16 cellular contexts compared by ENCODE assay signal in the genomic region with DNA sequence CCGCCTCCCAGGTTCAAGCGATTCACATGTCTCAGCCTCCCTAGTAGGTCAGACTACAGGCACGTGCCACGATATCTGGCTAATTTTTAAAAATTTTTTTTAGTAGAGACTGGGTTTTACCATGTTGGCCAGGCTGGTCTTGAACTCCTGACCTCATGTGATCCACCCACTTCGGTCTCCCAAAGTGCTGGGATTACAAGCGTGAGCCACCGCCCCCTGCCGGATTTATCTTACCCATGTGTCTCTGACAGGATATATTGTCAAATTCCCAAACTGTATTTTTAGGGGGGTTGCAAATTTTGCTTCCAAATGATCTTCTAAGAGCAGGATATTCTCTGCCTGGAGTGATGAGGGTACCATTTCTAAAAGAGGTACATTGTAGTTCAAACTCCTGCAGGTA.
A peak's percentile ranks its signal among the peaks of the same experiment; 100 is the strongest.
DNase-seq lines count a peak whose midpoint lies in the region; ATAC-seq, FAIRE-seq and TF ChIP-seq lines count a peak whose summit lies in the region.
"Had no signal": no experiment of that assay in that cellular context is flagged by ENCODE, and none has a peak within 500 bp of the region (broad histone marks: within the 10 kb centered on the region; RNA-seq: fewer than 3 reads in every experiment).

No MANE protein-coding gene starts in this region.

- H4K91ac ChIP-seq in IMR-90 (ENCODE audit: insufficient read depth, low read depth, low read length) (no peak overlapping the region), neuronal stem cell (ENCODE audit: low read depth, low read length, poor library complexity) (no peak overlapping the region)

- no peak overlapping the region for H3K14ac ChIP-seq in IMR-90 (replicated peaks; ENCODE audit: low read depth, low read length)
- no peak overlapping the region for H3K14ac ChIP-seq in neuronal stem cell (ENCODE audit: low read length)

- no CpG with 5 or more reads among the region's 8 CpGs for WGBS in IMR-90 (ENCODE audit: extremely low coverage in 2 of 2, insufficient read length in 1 of 2), 2 experiments
- WGBS in K562 (ENCODE audit: insufficient coverage, low coverage, missing lambda C conversion rate), result 12% methylated on average over 8 of the region's 8 CpGs
- WGBS in neuronal stem cell (ENCODE audit: extremely low coverage in 2 of 2, insufficient read length in 2 of 2, insufficient replicate concordance in 1 of 2), 2 donors, result no CpG with 5 or more reads among the region's 8 CpGs
- WGBS in small intestine, 3 donors, result 95 to 96% (median 95%) methylated on average over 8 of the region's 8 CpGs

- no peak overlapping the region for H2BK20ac ChIP-seq in IMR-90 (ENCODE audit: low read depth, low read length)

- H2BK15ac ChIP-seq in IMR-90 (ENCODE audit: low read depth, low read length) (no peak overlapping the region), neuronal stem cell (ENCODE audit: low read length) (no peak overlapping the region)

- intact Hi-C loops in IMR-90 (cut with micrococcal nuclease), result no loop called here
- intact Hi-C loops in K562 (cut with micrococcal nuclease), result loop anchor here (5.0 kb wide), 1 partner anchor 77 kb away; the partner anchor contains the start of gene KIF26B

- in situ Hi-C loops in IMR-90 (cut with MboI; ENCODE audit: low sequenced_read_pairs) (no loop called here), K562 (cut with MboI) (no loop called here)

- H3K23ac ChIP-seq in IMR-90 (ENCODE audit: low read depth, low read length) (no peak overlapping the region), neuronal stem cell (ENCODE audit: low read depth, low read length, poor library complexity) (no peak overlapping the region)

- H3K18ac ChIP-seq in IMR-90 (ENCODE audit: low read depth, low read length) (no peak overlapping the region), neuronal stem cell (ENCODE audit: low read length) (no peak overlapping the region)

- ATAC-seq in IMR-90 (ENCODE audit: low read depth), result no peak
- ATAC-seq in K562, result peak; percentile 75
- no peak for ATAC-seq in GM18520 (IDR thresholded peaks at IDR 0.05; ENCODE audit: unreplicated experiment)
- ATAC-seq in HG02870 (IDR thresholded peaks at IDR 0.05; ENCODE audit: unreplicated experiment), result no peak
- no peak for ATAC-seq in HG03439 (IDR thresholded peaks at IDR 0.05; ENCODE audit: unreplicated experiment)

- no peak overlapping the region for H4K5ac ChIP-seq in IMR-90 (ENCODE audit: low read depth, low read length)

- H3K27ac ChIP-seq in 22Rv1, result no peak overlapping the region
- no peak overlapping the region for H3K27ac ChIP-seq in IMR-90 (ENCODE audit: insufficient read depth, low read length)
- H3K27ac ChIP-seq in K562 (ENCODE audit: extremely low read depth, low read depth, low read length), result no peak overlapping the region
- H3K27ac ChIP-seq in neuronal stem cell (replicated peaks; ENCODE audit: low read length), result no peak overlapping the region
- H3K27ac ChIP-seq in small intestine (ENCODE audit: low read depth in 1 of 2, low read length in 1 of 2), result no peak overlapping the region
- H3K27ac ChIP-seq: BLaER1, HL-60 had no signal

- H2BK120ac ChIP-seq in IMR-90 (ENCODE audit: low read depth, low read length), result no peak overlapping the region
- no peak overlapping the region for H2BK120ac ChIP-seq in neuronal stem cell (ENCODE audit: low read depth, low read length)

- H3K9me1 ChIP-seq in IMR-90 (ENCODE audit: insufficient read depth, low read length) (no peaks in the 10 kb centered on the region), K562 (ENCODE audit: control insufficient read depth, insufficient read depth, low read length) (no peaks in the 10 kb centered on the region)

- CTCF ChIA-PET in IMR-90 (lab: Yijun Ruan, JAX) (no interaction called here), K562 (lab: Yijun Ruan, JAX; ENCODE audit: low intra/inter-chr PET ratio) (no interaction called here)

- H3K4me2 ChIP-seq in IMR-90 (ENCODE audit: low read depth, low read length) (no peak overlapping the region), K562 (ENCODE audit: insufficient read depth, low read length) (no peak overlapping the region), neuronal stem cell (ENCODE audit: insufficient read depth, low read length, poor library complexity, severe bottlenecking) (no peak overlapping the region)
- H3K4me2 ChIP-seq: BLaER1 had no signal

- H3K9me3 ChIP-seq in IMR-90 (ENCODE audit: control insufficient read depth, insufficient read depth, low read length) (no peaks in the 10 kb centered on the region), K562 (replicated peaks; ENCODE audit: control insufficient read depth, insufficient read depth, low read depth, low read length) (no peaks in the 10 kb centered on the region), neuronal stem cell (replicated peaks in 1 of 2; ENCODE audit: control insufficient read depth in 2 of 2, insufficient read depth in 1 of 2, low read depth in 1 of 2, low read length in 2 of 2) (peaks cover 1 to 7% of the 10 kb centered on the region in 2 donors), small intestine (ENCODE audit: control insufficient read depth, low read depth) (no peaks in the 10 kb centered on the region)
- H3K9me3 ChIP-seq: BLaER1 had no signal

- H3K27me3 ChIP-seq in IMR-90 (ENCODE audit: control insufficient read depth, insufficient read depth, low read length) (no peaks in the 10 kb centered on the region), K562 (ENCODE audit: control insufficient read depth in 2 of 2, insufficient read depth in 2 of 2, low read length in 2 of 2) (peaks cover 42 to 66% of the 10 kb centered on the region in 2 experiments), neuronal stem cell (ENCODE audit: control insufficient read depth in 3 of 3, insufficient read depth in 3 of 3, low read depth in 1 of 3, low read length in 3 of 3) (no peaks in the 10 kb centered on the region), small intestine (ENCODE audit: control insufficient read depth in 2 of 2, insufficient read depth in 2 of 2, low read length in 2 of 2) (peaks cover 0 to 2% of the 10 kb centered on the region in 2 donors)
- H3K27me3 ChIP-seq: BLaER1 had no signal

- no peak for DNase-seq in IMR-90
- peak in 1 of 4 experiments; percentile 41 for DNase-seq in K562 (ENCODE audit: extremely low read depth in 1 of 4, low spot score in 3 of 4)
- no peak for DNase-seq in neuronal stem cell (ENCODE audit: low spot score)
- DNase-seq in small intestine, result no peak
- DNase-seq: 8988T; CD4-positive, alpha-beta memory T cell; DMS79 treated with DMSO at 0.1 percent for 48 hours; GF-D8; H9 had no signal

- dilution Hi-C loops in IMR-90 (cut with HindIII; ENCODE audit: low sequenced_read_pairs, unreplicated experiment), result no loop called here

- H2BK12ac ChIP-seq in neuronal stem cell (ENCODE audit: low read length), result no peak overlapping the region

- TF ChIP-seq RAD21 in IMR-90 (IDR thresholded peaks at IDR 0.05; ENCODE audit: low read length), result no peak
- TF ChIP-seq RAD21 in K562 (CRISPR knock-in tag; conservative IDR thresholded peaks at IDR 0.05 in 1 of 2, IDR thresholded peaks at IDR 0.05 in 1 of 2), result peak in 1 of 2 experiments; percentile 27; a peak in 1 of 4 replicates

- H3K4me3 ChIP-seq in IMR-90 (ENCODE audit: insufficient read depth, low read depth, low read length), result no peak overlapping the region
- H3K4me3 ChIP-seq in K562, result no peak overlapping the region
- no peak overlapping the region for H3K4me3 ChIP-seq in neuronal stem cell (ENCODE audit: low read length in 2 of 2)
- no peak overlapping the region for H3K4me3 ChIP-seq in small intestine (ENCODE audit: low read depth in 1 of 2, low read length in 2 of 2)
- H3K4me3 ChIP-seq: BLaER1 had no signal

- no peaks in the 10 kb centered on the region for H3K36me3 ChIP-seq in IMR-90 (ENCODE audit: control insufficient read depth, insufficient read depth, low read length)
- no peaks in the 10 kb centered on the region for H3K36me3 ChIP-seq in K562 (ENCODE audit: control insufficient read depth, insufficient read depth, low read length)
- H3K36me3 ChIP-seq in neuronal stem cell (replicated peaks in 1 of 2; ENCODE audit: control insufficient read depth in 2 of 2, insufficient read depth in 2 of 2, low read length in 2 of 2), result no peaks in the 10 kb centered on the region
- H3K36me3 ChIP-seq in small intestine (ENCODE audit: control insufficient read depth in 2 of 2, insufficient read depth in 2 of 2, low read length in 2 of 2), result no peaks in the 10 kb centered on the region
- H3K36me3 ChIP-seq: BLaER1 had no signal

- no peak overlapping the region for H4K8ac ChIP-seq in IMR-90 (ENCODE audit: low read depth in 2 of 2, low read length in 2 of 2)
- no peak overlapping the region for H4K8ac ChIP-seq in neuronal stem cell (ENCODE audit: low read depth, low read length)

- no peak for TF ChIP-seq POLR2A in IMR-90 (IDR thresholded peaks at IDR 0.05; ENCODE audit: low read depth, low read length)
- no peak for TF ChIP-seq POLR2A in K562 (conservative IDR thresholded peaks at IDR 0.05)

- FAIRE-seq in K562 (lab: Jason Lieb, UNC) (no peak), small intestine (lab: Jason Lieb, UNC) (no peak)
- FAIRE-seq: H1 had no signal

- H3K4me1 ChIP-seq in IMR-90 (ENCODE audit: control insufficient read depth, insufficient read depth, low read length), result no peaks in the 10 kb centered on the region; the same call in 1 of the 2 replicates
- H3K4me1 ChIP-seq in K562 (replicated peaks in 1 of 2; ENCODE audit: control insufficient read depth in 2 of 2, insufficient read depth in 2 of 2, low read length in 2 of 2), result no peaks in the 10 kb centered on the region
- peaks cover 5% of the 10 kb centered on the region in 2 donors for H3K4me1 ChIP-seq in neuronal stem cell (ENCODE audit: control insufficient read depth in 2 of 2, insufficient read depth in 1 of 2, low read depth in 1 of 2, low read length in 2 of 2)
- H3K4me1 ChIP-seq in small intestine (ENCODE audit: control insufficient read depth in 2 of 2, insufficient read depth in 1 of 2, low read depth in 1 of 2, low read length in 1 of 2), result no peaks in the 10 kb centered on the region
- H3K4me1 ChIP-seq: BLaER1 had no signal

- H4K20me1 ChIP-seq in IMR-90 (ENCODE audit: insufficient read depth, low read length), result no peaks in the 10 kb centered on the region
- H4K20me1 ChIP-seq in K562 (replicated peaks; ENCODE audit: control insufficient read depth, insufficient read depth, low read length), result 0 out of 2 replicates have a peak, but pooled peaks cover 4% of the 10 kb centered on the region
- H4K20me1 ChIP-seq: BLaER1 had no signal

- H3K79me1 ChIP-seq in IMR-90 (ENCODE audit: low read depth in 1 of 2, low read length in 2 of 2), result no peaks in the 10 kb centered on the region
- H3K79me1 ChIP-seq in neuronal stem cell (ENCODE audit: low read depth, low read length), result peaks cover 5% of the 10 kb centered on the region

- H2AK9ac ChIP-seq in IMR-90 (replicated peaks; ENCODE audit: low read depth, low read length, poor library complexity), result peak overlapping the region; percentile 7

- no peak overlapping the region for H3K56ac ChIP-seq in IMR-90 (ENCODE audit: extremely low read depth, insufficient read depth, low read length)

- H2BK5ac ChIP-seq in IMR-90 (ENCODE audit: low read depth, low read length, poor library complexity, severe bottlenecking) (no peak overlapping the region), neuronal stem cell (ENCODE audit: low read length) (no peak overlapping the region)

- no peak overlapping the region for H2AK5ac ChIP-seq in IMR-90 (ENCODE audit: low read depth, low read length)
- peak overlapping the region; percentile 52 for H2AK5ac ChIP-seq in neuronal stem cell (ENCODE audit: low read depth, low read length)

- BruUV-seq in IMR-90 (replicated peaks; lab: Mats Ljungman, UMichigan), result no TSS peak
- no TSS peak for BruUV-seq in K562 (replicated peaks; lab: Mats Ljungman, UMichigan)

- TF ChIP-seq CTCF in 22Rv1 (IDR thresholded peaks at IDR 0.05) (peak; percentile 4; the same call in 1 of the 2 replicates), IMR-90 (conservative IDR thresholded peaks at IDR 0.05; ENCODE audit: low read depth, low read length) (no peak), K562 (IDR thresholded peaks at IDR 0.05 in 2 of 3, conservative IDR thresholded peaks at IDR 0.05 in 1 of 3; ENCODE audit: insufficient read depth in 2 of 3, low read depth in 1 of 3, low read length in 3 of 3) (peak; percentile 25 to 39 (median 32); a peak in 4 of 6 replicates)

- POLR2A ChIA-PET in IMR-90 (lab: Charles Lee; ENCODE audit: unreplicated experiment), result no interaction called here
- POLR2A ChIA-PET in K562 (lab: Yijun Ruan, JAX), result interaction anchor here (0.6 to 1.1 kb wide), 3 partner anchors 10 to 1080 kb away, joined by 3 to 4 read pairs (median 3); no protein-coding TSS in a partner anchor

- H3K4ac ChIP-seq in IMR-90 (ENCODE audit: low read depth, low read length) (no peak overlapping the region), neuronal stem cell (ENCODE audit: low read length) (no peak overlapping the region)

- H3K9ac ChIP-seq in IMR-90 (ENCODE audit: low read depth, low read length), result no peak overlapping the region
- no peak overlapping the region for H3K9ac ChIP-seq in K562 (ENCODE audit: insufficient read depth in 1 of 2, low read depth in 2 of 2, low read length in 2 of 2)
- no peak overlapping the region for H3K9ac ChIP-seq in neuronal stem cell (ENCODE audit: low read depth, low read length, poor library complexity)
- H3K9ac ChIP-seq: BLaER1 had no signal

- no peak overlapping the region for H2AFZ ChIP-seq in IMR-90 (replicated peaks; ENCODE audit: low read length, poor library complexity)
- no peak overlapping the region for H2AFZ ChIP-seq in K562 (ENCODE audit: low read depth, low read length)
- H2AFZ ChIP-seq in neuronal stem cell (ENCODE audit: low read length), result no peak overlapping the region

- no peaks in the 10 kb centered on the region for H3K79me2 ChIP-seq in K562 (ENCODE audit: control insufficient read depth, insufficient read depth, low read length)

- no peak for TF ChIP-seq EP300 in K562 (IDR thresholded peaks at IDR 0.05; ENCODE audit: low read length)
